Comparison of ENCODE assay signal across 8 cellular contexts in the genomic region with DNA sequence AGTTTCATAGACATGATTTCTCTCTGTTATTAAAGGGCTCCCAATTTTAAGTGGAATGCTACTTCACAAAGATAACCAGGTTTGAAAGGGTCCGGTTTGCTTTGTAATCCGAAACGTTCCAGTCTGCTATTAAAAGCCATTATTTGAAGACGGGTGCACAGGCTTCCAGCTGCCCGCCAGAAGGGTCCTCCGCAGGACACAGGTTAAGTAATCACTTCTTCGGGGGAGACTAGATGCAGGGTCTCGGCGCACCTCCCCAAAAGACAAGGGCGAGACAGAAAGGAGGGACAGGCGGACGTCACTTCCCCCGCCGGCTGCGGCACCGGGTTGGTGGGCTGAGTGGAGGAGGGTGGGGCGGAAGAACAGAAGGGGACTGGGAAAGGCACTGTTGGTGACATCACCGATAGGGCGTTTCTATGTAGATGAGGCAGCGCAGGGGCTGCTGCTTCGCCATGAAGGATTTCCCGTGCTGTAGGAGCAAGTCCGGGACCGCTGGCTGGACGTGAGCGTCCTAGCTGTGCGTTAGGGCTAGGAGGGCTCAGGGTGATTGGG.
DNase-seq lines count a peak whose midpoint lies in the region; TF ChIP-seq lines count a peak whose summit lies in the region.

No MANE protein-coding gene starts in this region.

- H3K27ac ChIP-seq in MM.1S (ENCODE audit: low read length): peak overlapping the region; percentile 88
- peak overlapping the region; percentile 92 for H3K27ac ChIP-seq in neutrophil
- H3K27ac ChIP-seq in substantia nigra (ENCODE audit: low read depth, low read length, poor library complexity, severe bottlenecking): peak overlapping the region; percentile 99

- H3K27me3 ChIP-seq in MM.1S (replicated peaks; ENCODE audit: insufficient read depth, low read length) (no peaks in the 10 kb centered on the region), neutrophil (no peaks in the 10 kb centered on the region)

- no peaks in the 10 kb centered on the region for H3K9me2 ChIP-seq in MM.1S (replicated peaks; ENCODE audit: insufficient read depth, low read length)

- H4K20me1 ChIP-seq in MM.1S (ENCODE audit: insufficient read depth, low read length): no peaks in the 10 kb centered on the region

- H3K4me3 ChIP-seq in MM.1S (ENCODE audit: low read length): peak overlapping the region; percentile 62
- H3K4me3 ChIP-seq in neutrophil (ENCODE audit: low read depth in 1 of 2, low read length in 1 of 2): peak overlapping the region; percentile 75 to 84

- peak overlapping the region; percentile 40 for H2AFZ ChIP-seq in MM.1S (ENCODE audit: low read length)

- peaks cover 39% of the 10 kb centered on the region for H3F3A ChIP-seq in MM.1S (ENCODE audit: insufficient read depth, low read length)

- DNase-seq in ELF-1 (ENCODE audit: low read depth, low spot score) (peak; percentile 100), HCEC 1CT (peak; percentile 98), MM.1S (peak; percentile 98), SHP77 (lab: John Stamatoyannopoulos, UW) (peak; percentile 95 to 97), germinal center (ENCODE audit: low spot score) (peak; percentile 98), substantia nigra (lab: John Stamatoyannopoulos, UW) (peak; percentile 88 to 100 (median 99))
- DNase-seq in activated gamma-delta T cell treated with anti-CD3 and anti-CD28 coated beads, Interleukin-2, amount 50 U/mL, for 16 hours (ENCODE audit: low read depth): peak; percentile 98

- no peaks in the 10 kb centered on the region for H3K36me3 ChIP-seq in MM.1S (replicated peaks; ENCODE audit: insufficient read depth, low read length)
- no peaks in the 10 kb centered on the region for H3K36me3 ChIP-seq in neutrophil

- H3K4me2 ChIP-seq in MM.1S (ENCODE audit: low read depth, low read length): peak overlapping the region; percentile 76

- no peaks in the 10 kb centered on the region for H3K9me3 ChIP-seq in MM.1S (replicated peaks; ENCODE audit: insufficient read depth, low read length)
- no peaks in the 10 kb centered on the region for H3K9me3 ChIP-seq in neutrophil

- no peak for TF ChIP-seq CTCF in MM.1S (IDR thresholded peaks at IDR 0.05; ENCODE audit: low read length)
- TF ChIP-seq CTCF in neutrophil (IDR thresholded peaks at IDR 0.05): peak; percentile 42

- H3K9ac ChIP-seq in MM.1S (ENCODE audit: low read length): peak overlapping the region; percentile 98

- no peaks in the 10 kb centered on the region for H3K79me2 ChIP-seq in MM.1S (ENCODE audit: low read length)

- H3K4me1 ChIP-seq in MM.1S (ENCODE audit: low read length) (peaks cover 40% of the 10 kb centered on the region), neutrophil (ENCODE audit: control insufficient read depth in 1 of 2, insufficient read depth in 1 of 2, low read depth in 1 of 2, low read length in 1 of 2) (peaks cover 34 to 36% of the 10 kb centered on the region in 2 experiments)

Comparison
In these comparisons a context has a peak if more than half of its experiments do, and no peak if none do; other contexts are left out.
1. Peak in every context shown above with its lines: DNase-seq, H3K4me3 ChIP-seq and H3K27ac ChIP-seq.